16 cellular contexts compared by ENCODE assay signal in the genomic region with DNA sequence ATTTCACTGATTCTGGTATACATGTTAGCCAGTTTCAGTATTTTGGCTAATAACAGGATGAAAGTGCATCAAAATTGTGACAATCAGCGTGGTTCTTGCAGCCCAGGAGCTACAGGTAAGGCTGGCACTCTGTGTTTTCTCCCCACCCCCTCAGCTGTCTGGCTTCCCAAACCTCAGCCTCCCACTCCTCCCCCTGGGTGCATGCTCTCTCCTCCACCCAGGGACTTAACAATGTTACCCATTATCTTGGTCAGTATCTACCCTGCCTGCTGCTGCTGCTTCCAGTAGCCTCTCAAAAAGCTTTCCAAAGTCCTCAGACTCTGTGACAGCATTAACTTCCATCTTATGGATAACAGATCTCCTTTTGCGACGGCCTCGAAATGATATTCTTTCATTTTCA.
DNase-seq lines count a peak whose midpoint lies in the region; ATAC-seq lines count a peak whose summit lies in the region.
"Had no signal": no experiment of that assay in that cellular context is flagged by ENCODE, and none has a peak within 500 bp of the region (broad histone marks: within the 10 kb centered on the region; RNA-seq: fewer than 3 reads in every experiment).

No MANE protein-coding gene starts in this region.

- peak overlapping the region; percentile 12 for H3K27ac Mint-ChIP-seq in T-helper 1 cell treated with Interleukin-12 subunit alpha and Interleukin-12 subunit beta and Interleukin-4 antibody, amounts not matched to agents 30 μg/mL and 1 μg/mL, for 36 hours
- H3K27ac Mint-ChIP-seq in activated naive CD8-positive, alpha-beta T cell, result peak overlapping the region; percentile 88
- H3K27ac Mint-ChIP-seq: B cell had no signal

- H3K4me1 Mint-ChIP-seq in T-helper 1 cell treated with Interleukin-12 subunit alpha and Interleukin-12 subunit beta and Interleukin-4 antibody, amounts not matched to agents 30 μg/mL and 1 μg/mL, for 36 hours (ENCODE audit: low read depth), result peaks cover 43% of the 10 kb centered on the region
- H3K4me1 Mint-ChIP-seq in activated naive CD8-positive, alpha-beta T cell (ENCODE audit: low read depth), result peaks cover 89% of the 10 kb centered on the region

- peak overlapping the region; percentile 68 for H3K4me3 Mint-ChIP-seq in T-helper 1 cell treated with Interleukin-12 subunit alpha and Interleukin-12 subunit beta and Interleukin-4 antibody, amounts not matched to agents 30 μg/mL and 1 μg/mL, for 36 hours
- H3K4me3 Mint-ChIP-seq in activated naive CD8-positive, alpha-beta T cell, result peak overlapping the region; percentile 78
- H3K4me3 Mint-ChIP-seq: B cell, H9 had no signal

- H3K27me3 Mint-ChIP-seq in T-helper 1 cell treated with Interleukin-12 subunit alpha and Interleukin-12 subunit beta and Interleukin-4 antibody, amounts not matched to agents 30 μg/mL and 1 μg/mL, for 36 hours (ENCODE audit: low read depth), result no peaks in the 10 kb centered on the region
- H3K27me3 Mint-ChIP-seq in activated naive CD8-positive, alpha-beta T cell, result no peaks in the 10 kb centered on the region
- H3K27me3 Mint-ChIP-seq: B cell had no signal

- H3K36me3 Mint-ChIP-seq in T-helper 1 cell treated with Interleukin-12 subunit alpha and Interleukin-12 subunit beta and Interleukin-4 antibody, amounts not matched to agents 30 μg/mL and 1 μg/mL, for 36 hours (ENCODE audit: low read depth), result peaks cover 64% of the 10 kb centered on the region
- H3K36me3 Mint-ChIP-seq in activated naive CD8-positive, alpha-beta T cell, result peaks cover 32% of the 10 kb centered on the region

- DNase-seq in T-helper 1 cell, result no peak
- DNase-seq in stimulated activated CD4-positive, alpha-beta T cell treated with anti-CD3 and anti-CD28 coated beads, Interleukin-2, amount 100 ng/mL, for 4 hours (ENCODE audit: low read depth), result peak; percentile 51
- no peak for DNase-seq in stimulated activated CD4-positive, alpha-beta T cell treated with anti-CD3 and anti-CD28 coated beads, Interleukin-1b, Interleukin-23, amount 100 ng/mL, for 48 hours
- DNase-seq in stimulated activated naive CD4-positive, alpha-beta T cell treated with Interleukin-2 at 50 U/mL for 16 hours (lab: John Stamatoyannopoulos, UW), result no peak
- no peak for DNase-seq in stimulated activated CD8-positive, alpha-beta memory T cell treated with anti-CD3 and anti-CD28 coated beads, Interleukin-4, amount 100 ng/mL, for 48 hours
- DNase-seq: 8988T, H9, NCI-H187, NCI-H748 treated with DMSO at 0.1 percent for 48 hours, nucleus accumbens, retina, substantia nigra had no signal

- ATAC-seq in GM18907 (IDR thresholded peaks at IDR 0.05; ENCODE audit: unreplicated experiment), result no peak

- H3K9me3 Mint-ChIP-seq in T-helper 1 cell treated with Interleukin-12 subunit alpha and Interleukin-12 subunit beta and Interleukin-4 antibody, amounts not matched to agents 30 μg/mL and 1 μg/mL, for 36 hours, result peaks cover 15% of the 10 kb centered on the region
- peaks cover 4% of the 10 kb centered on the region for H3K9me3 Mint-ChIP-seq in activated naive CD8-positive, alpha-beta T cell (ENCODE audit: low read depth)
